In genomic region chr6:35296931-35297330, GRCh38 we compare ENCODE assay signal across 9 cellular contexts. TPM values are rescaled to one million over a fixed set of nuclear protein-coding genes. Genes with fewer than 3 reads are reported as not detected.
A peak's percentile ranks its signal among the peaks of the same experiment; 100 is the strongest.
DNase-seq lines count a peak whose midpoint lies in the region; TF ChIP-seq lines count a peak whose summit lies in the region.
"Had no signal": no experiment of that assay in that cellular context is flagged by ENCODE, and none has a peak within 500 bp of the region (broad histone marks: within the 10 kb centered on the region; RNA-seq: fewer than 3 reads in every experiment).

No MANE protein-coding gene starts in this region.

- no peak overlapping the region for H2BK120ac ChIP-seq in neuronal stem cell (ENCODE audit: low read depth, low read length)

- no peak overlapping the region for H2BK15ac ChIP-seq in neuronal stem cell (ENCODE audit: low read length)

- 0 out of 2 replicates have a peak overlapping the region, but pooled peaks have one; percentile 60 for H3K9ac ChIP-seq in GM23248
- H3K9ac ChIP-seq in neuronal stem cell (ENCODE audit: low read depth, low read length, poor library complexity): no peak overlapping the region
- H3K9ac ChIP-seq in smooth muscle cell (ENCODE audit: low read depth): no peak overlapping the region

- TF ChIP-seq CTCF in C4-2B (conservative IDR thresholded peaks at IDR 0.05) (no peak), smooth muscle cell (IDR thresholded peaks at IDR 0.05; ENCODE audit: borderline replicate concordance, insufficient read depth, poor library complexity, severe bottlenecking) (no peak), esophagus muscularis mucosa (IDR thresholded peaks at IDR 0.05) (no peak)

- 0 out of 2 replicates have a peak, but pooled peaks cover 4% of the 10 kb centered on the region for H3K36me3 ChIP-seq in GM23248 (ENCODE audit: low read depth)
- H3K36me3 ChIP-seq in neuronal stem cell (replicated peaks in 1 of 2; ENCODE audit: control insufficient read depth in 2 of 2, insufficient read depth in 2 of 2, low read length in 2 of 2): peaks cover 8 to 61% of the 10 kb centered on the region in 2 donors
- no peaks in the 10 kb centered on the region for H3K36me3 ChIP-seq in smooth muscle cell (ENCODE audit: low read depth)
- H3K36me3 ChIP-seq in esophagus muscularis mucosa: peaks cover 23 to 52% (median 37%) of the 10 kb centered on the region in 4 donors

- H3K79me2 ChIP-seq in GM23248 (ENCODE audit: insufficient read depth) (no peaks in the 10 kb centered on the region), smooth muscle cell (ENCODE audit: low read depth) (no peaks in the 10 kb centered on the region)

- POLR2A ChIA-PET in activated CD4-positive, alpha-beta memory T cell treated with anti-CD3 and anti-CD28 coated beads, Interleukin-2, amount 10 ng/mL, durations not matched to agents 7 days and 5 days (lab: Charles Lee): interaction anchor here (1.0 to 7.4 kb wide), 10 partner anchors 10 to 436 kb away, joined by 3 to 190 read pairs (median 14); partner anchors contain the start of genes FANCE, PPARD and RPL10A

- H3K23ac ChIP-seq in neuronal stem cell (ENCODE audit: low read depth, low read length, poor library complexity): no peak overlapping the region

- no peak overlapping the region for H3K4me3 Mint-ChIP-seq in activated CD4-positive, alpha-beta memory T cell treated with anti-CD3 and anti-CD28 coated beads, Interleukin-2, amount 10 ng/mL, durations not matched to agents 7 days and 5 days

- no peak overlapping the region for H4K91ac ChIP-seq in neuronal stem cell (ENCODE audit: low read depth, low read length, poor library complexity)

- H3K27me3 ChIP-seq in GM23248 (replicated peaks; ENCODE audit: insufficient read depth): no peaks in the 10 kb centered on the region
- H3K27me3 ChIP-seq in neuronal stem cell (ENCODE audit: control insufficient read depth in 3 of 3, insufficient read depth in 3 of 3, low read depth in 1 of 3, low read length in 3 of 3): no peaks in the 10 kb centered on the region
- no peaks in the 10 kb centered on the region for H3K27me3 ChIP-seq in smooth muscle cell (ENCODE audit: low read depth)
- H3K27me3 ChIP-seq in esophagus muscularis mucosa: no peaks in the 10 kb centered on the region
- H3K27me3 ChIP-seq: Peyer's patch had no signal

- TF ChIP-seq EP300 in esophagus muscularis mucosa (IDR thresholded peaks at IDR 0.05): no peak

- H3K4ac ChIP-seq in neuronal stem cell (ENCODE audit: low read length): no peak overlapping the region

- DNase-seq in GM23248 (no peak), neuronal stem cell (ENCODE audit: low spot score) (no peak), smooth muscle cell (lab: John Stamatoyannopoulos, UW; ENCODE audit: unreplicated experiment) (no peak), A172 (ENCODE audit: low spot score) (no peak), hepatic stellate cell (ENCODE audit: low spot score) (no peak), esophagus muscularis mucosa (ENCODE audit: extremely low spot score) (no peak)
- DNase-seq in activated CD4-positive, alpha-beta memory T cell treated with anti-CD3 and anti-CD28 coated beads, Interleukin-2, amount 10 ng/mL, durations not matched to agents 7 days and 5 days: no peak

- H3K79me1 ChIP-seq in neuronal stem cell (ENCODE audit: low read depth, low read length): no peaks in the 10 kb centered on the region

- no peak overlapping the region for H4K8ac ChIP-seq in neuronal stem cell (ENCODE audit: low read depth, low read length)

- H3F3A ChIP-seq in GM23248 (ENCODE audit: insufficient read depth) (0 out of 2 replicates have a peak, but pooled peaks cover 3% of the 10 kb centered on the region), smooth muscle cell (ENCODE audit: low read depth) (no peaks in the 10 kb centered on the region)

- TF ChIP-seq POLR2A in esophagus muscularis mucosa (IDR thresholded peaks at IDR 0.05; ENCODE audit: low read depth): no peak

- peaks cover 41% of the 10 kb centered on the region for H3K4me1 Mint-ChIP-seq in activated CD4-positive, alpha-beta memory T cell treated with anti-CD3 and anti-CD28 coated beads, Interleukin-2, amount 10 ng/mL, durations not matched to agents 7 days and 5 days

- H3K9me3 Mint-ChIP-seq in activated CD4-positive, alpha-beta memory T cell treated with anti-CD3 and anti-CD28 coated beads, Interleukin-2, amount 10 ng/mL, durations not matched to agents 7 days and 5 days: no peaks in the 10 kb centered on the region

- no peaks in the 10 kb centered on the region for H3K9me2 ChIP-seq in GM23248 (ENCODE audit: insufficient read depth)

- H3K18ac ChIP-seq in neuronal stem cell (ENCODE audit: low read length): no peak overlapping the region

- H3K9me3 ChIP-seq in GM23248 (ENCODE audit: low read depth) (no peaks in the 10 kb centered on the region), neuronal stem cell (replicated peaks in 1 of 2; ENCODE audit: control insufficient read depth in 2 of 2, insufficient read depth in 1 of 2, low read depth in 1 of 2, low read length in 2 of 2) (no peaks in the 10 kb centered on the region), smooth muscle cell (replicated peaks; ENCODE audit: low read depth) (no peaks in the 10 kb centered on the region), esophagus muscularis mucosa (no peaks in the 10 kb centered on the region)
- H3K9me3 ChIP-seq: Peyer's patch had no signal

- H2AK5ac ChIP-seq in neuronal stem cell (ENCODE audit: low read depth, low read length): peak overlapping the region; percentile 2

- H3K27ac Mint-ChIP-seq in activated CD4-positive, alpha-beta memory T cell treated with anti-CD3 and anti-CD28 coated beads, Interleukin-2, amount 10 ng/mL, durations not matched to agents 7 days and 5 days: peak overlapping the region; percentile 95

- H3K27ac ChIP-seq in C4-2B (peak overlapping the region; percentile 93), GM23248 (no peak overlapping the region), neuronal stem cell (replicated peaks; ENCODE audit: low read length) (no peak overlapping the region), smooth muscle cell (ENCODE audit: low read depth) (no peak overlapping the region), esophagus muscularis mucosa (replicated peaks in 1 of 4) (peak overlapping the region in 1 of 4 donors; percentile 1)

- H2BK12ac ChIP-seq in neuronal stem cell (ENCODE audit: low read length): no peak overlapping the region

- H3K36me3 Mint-ChIP-seq in activated CD4-positive, alpha-beta memory T cell treated with anti-CD3 and anti-CD28 coated beads, Interleukin-2, amount 10 ng/mL, durations not matched to agents 7 days and 5 days (ENCODE audit: low read depth): peaks cover 56% of the 10 kb centered on the region

- H2BK5ac ChIP-seq in neuronal stem cell (ENCODE audit: low read length): no peak overlapping the region

- intact Hi-C loops in esophagus muscularis mucosa (cut with DNase I): no loop called here

- 60 to 61% methylated on average over 2 of the region's 2 CpGs for WGBS in GM23248 (ENCODE audit: low coverage in 1 of 2, low lambda C conversion rate in 2 of 2, missing lambda C conversion rate in 2 of 2), 2 experiments
- no CpG with 5 or more reads among the region's 2 CpGs for WGBS in neuronal stem cell (ENCODE audit: extremely low coverage in 2 of 2, insufficient read length in 2 of 2, insufficient replicate concordance in 1 of 2), 2 donors
- WGBS in smooth muscle cell (ENCODE audit: low lambda C conversion rate): 95% methylated on average over 2 of the region's 2 CpGs
- WGBS in esophagus muscularis mucosa: 59% methylated on average over 2 of the region's 2 CpGs

- no peaks in the 10 kb centered on the region for H3K27me3 Mint-ChIP-seq in activated CD4-positive, alpha-beta memory T cell treated with anti-CD3 and anti-CD28 coated beads, Interleukin-2, amount 10 ng/mL, durations not matched to agents 7 days and 5 days

- CTCF ChIA-PET in activated CD4-positive, alpha-beta memory T cell treated with anti-CD3 and anti-CD28 coated beads, Interleukin-2, amount 10 ng/mL, durations not matched to agents 7 days and 5 days (lab: Charles Lee): interaction anchor here (0.7 to 7.2 kb wide), 22 partner anchors 8 to 439 kb away, joined by 3 to 172 read pairs (median 5); partner anchors contain the start of genes FANCE, PPARD and RPL10A

- no peaks in the 10 kb centered on the region for H4K20me1 ChIP-seq in GM23248 (ENCODE audit: insufficient read depth)
- H4K20me1 ChIP-seq in smooth muscle cell (ENCODE audit: low read depth): no peaks in the 10 kb centered on the region

- H2AFZ ChIP-seq in GM23248 (0 out of 2 replicates have a peak overlapping the region, but pooled peaks have one; percentile 81), neuronal stem cell (ENCODE audit: low read length) (no peak overlapping the region), smooth muscle cell (ENCODE audit: low read depth) (no peak overlapping the region)

- no peak overlapping the region for H3K14ac ChIP-seq in neuronal stem cell (ENCODE audit: low read length)

- H3K4me1 ChIP-seq in GM23248 (ENCODE audit: insufficient read depth) (no peaks in the 10 kb centered on the region; the same call in 1 of the 2 replicates), neuronal stem cell (ENCODE audit: control insufficient read depth in 2 of 2, insufficient read depth in 1 of 2, low read depth in 1 of 2, low read length in 2 of 2) (peaks cover 0 to 4% of the 10 kb centered on the region in 2 donors), smooth muscle cell (ENCODE audit: low read depth) (peaks cover 6% of the 10 kb centered on the region), esophagus muscularis mucosa (peaks cover 14 to 18% (median 15%) of the 10 kb centered on the region in 4 donors)

- no peak overlapping the region for H3K4me2 ChIP-seq in GM23248 (ENCODE audit: unreplicated experiment)
- H3K4me2 ChIP-seq in neuronal stem cell (ENCODE audit: insufficient read depth, low read length, poor library complexity, severe bottlenecking): no peak overlapping the region
- no peak overlapping the region for H3K4me2 ChIP-seq in smooth muscle cell

- H3K4me3 ChIP-seq in GM23248 (no peak overlapping the region), neuronal stem cell (ENCODE audit: low read length in 2 of 2) (no peak overlapping the region), smooth muscle cell (no peak overlapping the region), esophagus muscularis mucosa (no peak overlapping the region)

- in situ Hi-C loops in GM23248 (cut with MboI): no loop called here

RNA-seq across cellular contexts. Expression of gene DEF6, which starts 0.7 kb away (rescaled TPM):
- 2.6 and 4.9 TPM in 2 replicates for total RNA-seq in GM23248 (2014; rRNA removed; shearing (Covaris generic))
- 1.3 and 1.7 TPM in 2 replicates for polyA plus RNA-seq in GM23248 (2016; fragmentation: Nextera tagmentation; extraction: Ambion mirVana)
- total RNA-seq in activated CD4-positive, alpha-beta memory T cell treated with anti-CD3 and anti-CD28 coated beads, Interleukin-2, amount 10 ng/mL, durations not matched to agents 7 days and 5 days: 100 to 1,000 TPM; 201 to 215 TPM
- 0.50 TPM for polyA plus RNA-seq in neuronal stem cell (2013, experiment 1 of 2)
- 0.62 TPM for polyA plus RNA-seq in neuronal stem cell (2013, experiment 2 of 2)
- total RNA-seq in smooth muscle cell: 2.2 and 3.6 TPM in 2 replicates
- 2.8 and 7.0 TPM in 2 replicates for polyA plus RNA-seq in smooth muscle cell
- not detected in 2 replicates for total RNA-seq in A172 (2014; rRNA removed; shearing (Covaris generic))
- total RNA-seq in esophagus muscularis mucosa: 1 to 10 TPM; 2.5 to 4.7 (median 3.6) TPM

RNA-seq across cellular contexts. Expression of gene ZNF76, which starts 37.4 kb away (rescaled TPM):
- total RNA-seq in GM23248 (2014; rRNA removed; shearing (Covaris generic)): 14.3 and 19.6 TPM in 2 replicates
- polyA plus RNA-seq in GM23248 (2016; fragmentation: Nextera tagmentation; extraction: Ambion mirVana) (15.9 and 16.4 TPM in 2 replicates), smooth muscle cell (14.2 and 24.2 TPM in 2 replicates)
- total RNA-seq in activated CD4-positive, alpha-beta memory T cell treated with anti-CD3 and anti-CD28 coated beads, Interleukin-2, amount 10 ng/mL, durations not matched to agents 7 days and 5 days: 10 to 100 TPM; 42.6 to 42.7 TPM
- 22.2 TPM for polyA plus RNA-seq in neuronal stem cell (2013, experiment 1 of 2)
- polyA plus RNA-seq in neuronal stem cell (2013, experiment 2 of 2): 22.2 TPM
- total RNA-seq in smooth muscle cell (7.7 and 12.9 TPM in 2 replicates), esophagus muscularis mucosa (10 to 100 TPM; 33.2 to 47.0 (median 36.2) TPM)
- total RNA-seq in A172 (2014; rRNA removed; shearing (Covaris generic)): 12.8 and 14.1 TPM in 2 replicates

RNA-seq across cellular contexts. Expression of gene PPARD, which starts 45.4 kb away (rescaled TPM):
- total RNA-seq in GM23248 (2014; rRNA removed; shearing (Covaris generic)): 13.3 and 15.9 TPM in 2 replicates
- polyA plus RNA-seq in GM23248 (2016; fragmentation: Nextera tagmentation; extraction: Ambion mirVana) (21.7 and 22.3 TPM in 2 replicates), smooth muscle cell (25.7 and 31.1 TPM in 2 replicates)
- 10 to 100 TPM; 23.1 to 23.4 TPM for total RNA-seq in activated CD4-positive, alpha-beta memory T cell treated with anti-CD3 and anti-CD28 coated beads, Interleukin-2, amount 10 ng/mL, durations not matched to agents 7 days and 5 days
- polyA plus RNA-seq in neuronal stem cell (2013, experiment 1 of 2): 14.9 TPM
- polyA plus RNA-seq in neuronal stem cell (2013, experiment 2 of 2): 15.0 TPM
- total RNA-seq in smooth muscle cell (8.2 and 10.6 TPM in 2 replicates), esophagus muscularis mucosa (10 to 100 TPM; 10.8 to 22.4 (median 16.0) TPM)
- total RNA-seq in A172 (2014; rRNA removed; shearing (Covaris generic)): 6.0 and 7.2 TPM in 2 replicates

Comparison
In these comparisons a context has a peak if more than half of its experiments do, and no peak if none do; other contexts are left out.
1. RNA of gene DEF6, which starts 0.7 kb away (total RNA-seq): 201 to 215 TPM in activated CD4-positive, alpha-beta memory T cell treated with anti-CD3 and anti-CD28 coated beads, Interleukin-2, amount 10 ng/mL, durations not matched to agents 7 days and 5 days; 2.5 to 4.7 TPM in esophagus muscularis mucosa, 2.2 to 3.6 TPM in smooth muscle cell, 2.6 to 4.9 TPM in GM23248 and not detected in A172; every median in the first group is over 10 times any median in the second.